Comparison of ENCODE assay signal across 1 cellular context in genomic region chr1:15522551-15522950, GRCh38.
TF ChIP-seq lines count a peak whose summit lies in the region.

No MANE protein-coding gene starts in this region.

TF ChIP-seq in neural cell, 6 proteins besides CTCF, POLR2A, EP300 and RAD21 (continued from another document):
- TF ChIP-seq POLR2AphosphoS5 (IDR thresholded peaks at IDR 0.05) (no peak), TAF1 (IDR thresholded peaks at IDR 0.05; ENCODE audit: low read depth) (no peak), SMC3 (conservative IDR thresholded peaks at IDR 0.05; ENCODE audit: poor library complexity) (no peak), EZH2 (IDR thresholded peaks at IDR 0.05; ENCODE audit: borderline replicate concordance, insufficient read depth, low read length, poor library complexity, severe bottlenecking) (no peak)
